ENCODE assay signal across 16 cellular contexts in genomic region chr7:140898794-140899548, GRCh38. TPM values are rescaled to one million over a fixed set of nuclear protein-coding genes. Genes with fewer than 3 reads are reported as not detected.
DNase-seq lines count a peak whose midpoint lies in the region; ATAC-seq, FAIRE-seq and TF ChIP-seq lines count a peak whose summit lies in the region.
"Had no signal": no experiment of that assay in that cellular context is flagged by ENCODE, and none has a peak within 500 bp of the region (broad histone marks: within the 10 kb centered on the region; RNA-seq: fewer than 3 reads in every experiment).

No MANE protein-coding gene starts in this region.

- peak; percentile 67 for DNase-seq in DMS 273 (lab: John Stamatoyannopoulos, UW; ENCODE audit: unreplicated experiment)
- no peak for DNase-seq in DMS 273 treated with DMSO at 0.1 percent for 48 hours (lab: John Stamatoyannopoulos, UW)
- no peak for DNase-seq in GM19239 (ENCODE audit: insufficient read length, low spot score)
- peak; percentile 81 for DNase-seq in PC-3
- peak; percentile 74 for DNase-seq in iris pigment epithelial cell (ENCODE audit: low read depth)
- no peak for DNase-seq in GM10248 (ENCODE audit: extremely low spot score)
- no peak for DNase-seq in AG08395 (ENCODE audit: low spot score)
- DNase-seq in OCI-LY7 (ENCODE audit: low spot score), result no peak
- DNase-seq: 8988T; activated CD4-positive, alpha-beta T cell treated with anti-CD3 and anti-CD28 coated beads, Interleukin-2, amount 50 U/mL, for 1 hour; activated T-cell treated with anti-CD3 and anti-CD28 coated beads for 4 hours; DND-41; effector CD8-positive, alpha-beta T cell; NCI-H345; tibial artery had no signal

- H3K27ac ChIP-seq in PC-3 (ENCODE audit: low read length), result peak overlapping the region; percentile 66
- no peak overlapping the region for H3K27ac ChIP-seq in OCI-LY7 (ENCODE audit: low read depth, low read length, poor library complexity, severe bottlenecking)
- H3K27ac ChIP-seq: SJCRH30, tibial artery had no signal

- BruUV-seq in PC-3 (replicated peaks; lab: Mats Ljungman, UMichigan) (no TSS peak), OCI-LY7 (replicated peaks; lab: Mats Ljungman, UMichigan) (no TSS peak)

- H3K36me3 ChIP-seq in PC-3 (ENCODE audit: low read depth, low read length) (no peaks in the 10 kb centered on the region), OCI-LY7 (ENCODE audit: insufficient read depth, low read length) (peaks cover 10% of the 10 kb centered on the region)

- H3K4me3 ChIP-seq in PC-3 (ENCODE audit: low read length), result no peak overlapping the region
- no peak overlapping the region for H3K4me3 ChIP-seq in OCI-LY7 (ENCODE audit: low read depth, low read length, poor library complexity, severe bottlenecking)
- H3K4me3 ChIP-seq: SJCRH30, tibial artery had no signal

- H3K9me2 ChIP-seq in PC-3 (replicated peaks; ENCODE audit: low read length), result no peaks in the 10 kb centered on the region
- H3K9me2 ChIP-seq in OCI-LY7 (ENCODE audit: insufficient read depth, low read length), result no peaks in the 10 kb centered on the region

- H3K4me1 ChIP-seq in PC-3 (ENCODE audit: insufficient read depth, low read length) (peaks cover 17% of the 10 kb centered on the region), OCI-LY7 (ENCODE audit: insufficient read depth, low read length, poor library complexity, severe bottlenecking) (peaks cover 20% of the 10 kb centered on the region)

- CTCF ChIA-PET in PC-3 (lab: Charles Lee) (interaction anchor here (1.0 kb wide), 2 partner anchors 85 to 88 kb away, joined by 5 to 7 read pairs; no protein-coding TSS in a partner anchor), GM10248 (lab: Yijun Ruan, JAX) (interaction anchor here (1.3 to 2.2 kb wide), 3 partner anchors 9 to 68 kb away, joined by 3 to 8 read pairs (median 4); no protein-coding TSS in a partner anchor), OCI-LY7 (lab: Charles Lee; ENCODE audit: unreplicated experiment) (no interaction called here)

- no peak overlapping the region for H3K9ac ChIP-seq in PC-3 (ENCODE audit: low read length)

- FAIRE-seq in GM19239 (lab: Jason Lieb, UNC), result peak; percentile 33

- POLR2A ChIA-PET in PC-3 (lab: Charles Lee; ENCODE audit: unreplicated experiment), result interaction anchor here (0.6 kb wide), 1 partner anchor 84 kb away, joined by 4 read pairs; no protein-coding TSS in a partner anchor
- POLR2A ChIA-PET in GM10248 (lab: Yijun Ruan, JAX), result no interaction called here
- POLR2A ChIA-PET in OCI-LY7 (lab: Charles Lee), result interaction anchor here (1.3 kb wide), 1 partner anchor 17 kb away, joined by 3 read pairs; no protein-coding TSS in a partner anchor

- H2AFZ ChIP-seq in PC-3 (ENCODE audit: low read length) (no peak overlapping the region), OCI-LY7 (ENCODE audit: low read length) (no peak overlapping the region)

- H3K9me3 ChIP-seq in PC-3 (ENCODE audit: low read length) (no peaks in the 10 kb centered on the region), OCI-LY7 (ENCODE audit: low read length) (peaks cover 9% of the 10 kb centered on the region; the same call in 1 of the 2 replicates)
- H3K9me3 ChIP-seq: tibial artery had no signal

- H3K4me2 ChIP-seq in PC-3 (ENCODE audit: low read length) (peak overlapping the region; percentile 61), OCI-LY7 (ENCODE audit: low read length) (no peak overlapping the region)

- peaks cover 80% of the 10 kb centered on the region for H3K79me2 ChIP-seq in PC-3 (ENCODE audit: low read length)
- peaks cover 68% of the 10 kb centered on the region for H3K79me2 ChIP-seq in OCI-LY7 (ENCODE audit: insufficient read depth, low read depth, low read length)

- ATAC-seq in PC-3, result peak; percentile 96

- TF ChIP-seq CTCF in PC-3 (conservative IDR thresholded peaks at IDR 0.05; ENCODE audit: low read depth, low read length) (no peak), GM10248 (IDR thresholded peaks at IDR 0.05; ENCODE audit: control extremely low read depth, extremely low read depth, low read depth, missing control alignments) (no peak), OCI-LY7 (conservative IDR thresholded peaks at IDR 0.05; ENCODE audit: low read length) (no peak)

- no peaks in the 10 kb centered on the region for H3K27me3 ChIP-seq in PC-3 (ENCODE audit: low read length)
- H3K27me3 ChIP-seq: SJCRH30, tibial artery had no signal

- no peaks in the 10 kb centered on the region for H3F3A ChIP-seq in PC-3 (ENCODE audit: low read length, unreplicated experiment)

- intact Hi-C loops in PC-3 (cut with micrococcal nuclease), result loop anchor here (2.0 kb wide), 2 partner anchors 14 to 22 kb away; no protein-coding TSS in a partner anchor
- intact Hi-C loops in OCI-LY7 (cut with micrococcal nuclease; ENCODE audit: unreplicated experiment), result no loop called here

- H4K20me1 ChIP-seq in PC-3 (ENCODE audit: low read length), result peaks cover 4% of the 10 kb centered on the region; the same call in 1 of the 2 replicates
- 0 out of 2 replicates have a peak, but pooled peaks cover 11% of the 10 kb centered on the region for H4K20me1 ChIP-seq in OCI-LY7 (ENCODE audit: insufficient read depth, low read length)

RNA-seq across cellular contexts. Expression of gene BRAF, which starts 25.8 kb away (rescaled TPM):
- total RNA-seq in PC-3 (2014; rRNA removed), result 15.2 and 15.7 TPM in 2 replicates
- 14.9 and 17.1 TPM in 2 replicates for total RNA-seq in OCI-LY7 (2014; rRNA removed; shearing (Covaris generic))
- 41.6 and 51.8 TPM in 2 replicates for total RNA-seq in OCI-LY7 (2022)

Comparison
In these comparisons a context has a peak if more than half of its experiments do, and no peak if none do; other contexts are left out.
1. DNase-seq: peak in DMS 273 (single experiment), PC-3 (single experiment) and iris pigment epithelial cell (single experiment); none in DMS 273 treated with DMSO at 0.1 percent for 48 hours (single experiment), GM19239 (single experiment), GM10248 (single experiment), AG08395 (single experiment) and OCI-LY7 (single experiment).